In genomic region chr9:105415344-105415980, GRCh38 we compare ENCODE assay signal across 9 cellular contexts. TPM values are rescaled to one million over a fixed set of nuclear protein-coding genes. Genes with fewer than 3 reads are reported as not detected.
DNase-seq lines count a peak whose midpoint lies in the region; ATAC-seq and TF ChIP-seq lines count a peak whose summit lies in the region.
"Had no signal": no experiment of that assay in that cellular context is flagged by ENCODE, and none has a peak within 500 bp of the region (broad histone marks: within the 10 kb centered on the region; RNA-seq: fewer than 3 reads in every experiment).

No MANE protein-coding gene starts in this region.

- peak; percentile 69 for ATAC-seq in GM18502 (IDR thresholded peaks at IDR 0.05; ENCODE audit: poor library complexity, unreplicated experiment)
- ATAC-seq in HG02981 (IDR thresholded peaks at IDR 0.05; ENCODE audit: unreplicated experiment) = peak; percentile 59
- ATAC-seq in activated CD8-positive, alpha-beta T cell treated with anti-CD3 and anti-CD28 coated beads for 36 hours = peak; percentile 91
- peak; percentile 80 for ATAC-seq in effector memory CD8-positive, alpha-beta T cell (replicated peaks)
- peak; percentile 86 for ATAC-seq in naive thymus-derived CD4-positive, alpha-beta T cell
- peak; percentile 49 for ATAC-seq in stimulated activated naive CD8-positive, alpha-beta T cell treated with anti-CD3 and anti-CD28 coated beads, Interleukin-15, Interleukin-2, amounts not matched to agents 100 U/mL and 50 U/mL, for 24 hours

- POLR2A ChIA-PET in activated CD8-positive, alpha-beta T cell treated with anti-CD3 and anti-CD28 coated beads for 36 hours (lab: Charles Lee) = interaction anchor here (1.0 kb wide), 1 partner anchor 350 kb away, joined by 3 read pairs; no protein-coding TSS in a partner anchor
- POLR2A ChIA-PET in naive thymus-derived CD4-positive, alpha-beta T cell (lab: Charles Lee) = no interaction called here

- H3K9me3 Mint-ChIP-seq in activated CD8-positive, alpha-beta T cell treated with anti-CD3 and anti-CD28 coated beads for 36 hours = peaks cover 7% of the 10 kb centered on the region
- H3K9me3 Mint-ChIP-seq in effector memory CD8-positive, alpha-beta T cell = no peaks in the 10 kb centered on the region
- H3K9me3 Mint-ChIP-seq in naive thymus-derived CD4-positive, alpha-beta T cell = peaks cover 0 to 20% (median 7%) of the 10 kb centered on the region in 11 donors

- H3K4me1 Mint-ChIP-seq in activated CD8-positive, alpha-beta T cell treated with anti-CD3 and anti-CD28 coated beads for 36 hours (ENCODE audit: low read depth) = peaks cover 3% of the 10 kb centered on the region
- peaks cover 2 to 5% of the 10 kb centered on the region in 2 donors for H3K4me1 Mint-ChIP-seq in effector memory CD8-positive, alpha-beta T cell (ENCODE audit: low read depth in 2 of 2)
- H3K4me1 Mint-ChIP-seq in naive thymus-derived CD4-positive, alpha-beta T cell = peaks cover 0 to 19% (median 0%) of the 10 kb centered on the region in 7 donors

- H3K4me1 ChIP-seq in naive thymus-derived CD4-positive, alpha-beta T cell (ENCODE audit: control insufficient read depth in 2 of 2, insufficient read depth in 2 of 2, low read length in 2 of 2) = no peaks in the 10 kb centered on the region

- CTCF ChIA-PET in activated CD8-positive, alpha-beta T cell treated with anti-CD3 and anti-CD28 coated beads for 36 hours (lab: Charles Lee) = interaction anchor here (0.8 to 3.0 kb wide), 20 partner anchors 10 to 635 kb away, joined by 3 to 18 read pairs (median 4); partner anchors contain the start of gene SLC44A1
- CTCF ChIA-PET in naive thymus-derived CD4-positive, alpha-beta T cell (lab: Charles Lee) = interaction anchor here (0.6 to 5.4 kb wide), 7 partner anchors 10 to 554 kb away, joined by 3 to 28 read pairs (median 4); no protein-coding TSS in a partner anchor

- H3K27ac ChIP-seq in naive thymus-derived CD4-positive, alpha-beta T cell (ENCODE audit: low read depth, low read length) = no peak overlapping the region

- DNase-seq in AG08396 (ENCODE audit: low spot score) = peak; percentile 47
- DNase-seq in NCI-H2227 (lab: John Stamatoyannopoulos, UW; ENCODE audit: unreplicated experiment) = peak; percentile 66
- DNase-seq in activated CD8-positive, alpha-beta T cell treated with anti-CD3 and anti-CD28 coated beads for 36 hours = peak; percentile 73
- DNase-seq in effector memory CD8-positive, alpha-beta T cell = peak; percentile 59 to 63 (median 60)
- DNase-seq in naive thymus-derived CD4-positive, alpha-beta T cell = peak; percentile 30 to 75 (median 58)
- DNase-seq in stimulated activated naive CD8-positive, alpha-beta T cell treated with anti-CD3 and anti-CD28 coated beads, Interleukin-15, Interleukin-2, amounts not matched to agents 100 U/mL and 50 U/mL, for 24 hours = peak; percentile 65

- intact Hi-C loops in activated CD8-positive, alpha-beta T cell treated with anti-CD3 and anti-CD28 coated beads for 36 hours (cut with micrococcal nuclease) = loop anchor here (2.0 to 10.0 kb wide), 3 partner anchors 171 to 553 kb away; partner anchors contain the start of gene SLC44A1
- intact Hi-C loops in naive thymus-derived CD4-positive, alpha-beta T cell (cut with micrococcal nuclease) = loop anchor here (1.0 to 5.0 kb wide), 11 partner anchors 10 to 635 kb away; partner anchors contain the start of gene SLC44A1 (in 2 of the 2)

- no peaks in the 10 kb centered on the region for H3K36me3 ChIP-seq in naive thymus-derived CD4-positive, alpha-beta T cell (ENCODE audit: control insufficient read depth in 2 of 3, insufficient read depth in 3 of 3, low read length in 3 of 3)

- H3K27me3 Mint-ChIP-seq in activated CD8-positive, alpha-beta T cell treated with anti-CD3 and anti-CD28 coated beads for 36 hours = peaks cover 25% of the 10 kb centered on the region
- H3K27me3 Mint-ChIP-seq in effector memory CD8-positive, alpha-beta T cell = peaks cover 36 to 50% of the 10 kb centered on the region in 2 donors
- H3K27me3 Mint-ChIP-seq in naive thymus-derived CD4-positive, alpha-beta T cell = peaks cover 26 to 42% (median 35%) of the 10 kb centered on the region in 5 donors

- H3K9me3 ChIP-seq in naive thymus-derived CD4-positive, alpha-beta T cell (ENCODE audit: control insufficient read depth in 2 of 3, low read length in 3 of 3) = no peaks in the 10 kb centered on the region

- no peak overlapping the region for H3K4me3 ChIP-seq in naive thymus-derived CD4-positive, alpha-beta T cell (ENCODE audit: low read length)

- no peaks in the 10 kb centered on the region for H3K27me3 ChIP-seq in naive thymus-derived CD4-positive, alpha-beta T cell (ENCODE audit: control insufficient read depth in 2 of 2, insufficient read depth in 2 of 2, low read length in 2 of 2)

- H3K4me3 Mint-ChIP-seq in activated CD8-positive, alpha-beta T cell treated with anti-CD3 and anti-CD28 coated beads for 36 hours = no peak overlapping the region
- no peak overlapping the region for H3K4me3 Mint-ChIP-seq in effector memory CD8-positive, alpha-beta T cell
- no peak overlapping the region for H3K4me3 Mint-ChIP-seq in naive thymus-derived CD4-positive, alpha-beta T cell
- H3K4me3 Mint-ChIP-seq: IgD-negative memory B cell had no signal

- no peak overlapping the region for H3K27ac Mint-ChIP-seq in activated CD8-positive, alpha-beta T cell treated with anti-CD3 and anti-CD28 coated beads for 36 hours
- no peak overlapping the region for H3K27ac Mint-ChIP-seq in effector memory CD8-positive, alpha-beta T cell
- no peak overlapping the region for H3K27ac Mint-ChIP-seq in naive thymus-derived CD4-positive, alpha-beta T cell

- H3K36me3 Mint-ChIP-seq in activated CD8-positive, alpha-beta T cell treated with anti-CD3 and anti-CD28 coated beads for 36 hours (ENCODE audit: low read depth) = no peaks in the 10 kb centered on the region
- H3K36me3 Mint-ChIP-seq in effector memory CD8-positive, alpha-beta T cell (ENCODE audit: insufficient read depth) = no peaks in the 10 kb centered on the region
- H3K36me3 Mint-ChIP-seq in naive thymus-derived CD4-positive, alpha-beta T cell = no peaks in the 10 kb centered on the region

- TF ChIP-seq CTCF in activated CD8-positive, alpha-beta T cell treated with anti-CD3 and anti-CD28 coated beads for 36 hours (IDR thresholded peaks at IDR 0.05) = peak; percentile 86

RNA-seq across cellular contexts. Expression of gene FSD1L, which starts 32.4 kb away (rescaled TPM):
- 1 to 10 TPM; 1.3 TPM for total RNA-seq in activated CD8-positive, alpha-beta T cell treated with anti-CD3 and anti-CD28 coated beads for 36 hours
- 1 to 10 TPM in 2 of 5 experiments, under 1 TPM in 3; 0.38 to 5.8 (median 0.61) TPM for total RNA-seq in naive thymus-derived CD4-positive, alpha-beta T cell
- polyA plus RNA-seq in naive thymus-derived CD4-positive, alpha-beta T cell = 1 to 10 TPM in 1 of 2 donors, under 1 TPM in 1; 0.08 to 1.2 TPM
